ENCODE assay signal across 8 cellular contexts in the genomic region with DNA sequence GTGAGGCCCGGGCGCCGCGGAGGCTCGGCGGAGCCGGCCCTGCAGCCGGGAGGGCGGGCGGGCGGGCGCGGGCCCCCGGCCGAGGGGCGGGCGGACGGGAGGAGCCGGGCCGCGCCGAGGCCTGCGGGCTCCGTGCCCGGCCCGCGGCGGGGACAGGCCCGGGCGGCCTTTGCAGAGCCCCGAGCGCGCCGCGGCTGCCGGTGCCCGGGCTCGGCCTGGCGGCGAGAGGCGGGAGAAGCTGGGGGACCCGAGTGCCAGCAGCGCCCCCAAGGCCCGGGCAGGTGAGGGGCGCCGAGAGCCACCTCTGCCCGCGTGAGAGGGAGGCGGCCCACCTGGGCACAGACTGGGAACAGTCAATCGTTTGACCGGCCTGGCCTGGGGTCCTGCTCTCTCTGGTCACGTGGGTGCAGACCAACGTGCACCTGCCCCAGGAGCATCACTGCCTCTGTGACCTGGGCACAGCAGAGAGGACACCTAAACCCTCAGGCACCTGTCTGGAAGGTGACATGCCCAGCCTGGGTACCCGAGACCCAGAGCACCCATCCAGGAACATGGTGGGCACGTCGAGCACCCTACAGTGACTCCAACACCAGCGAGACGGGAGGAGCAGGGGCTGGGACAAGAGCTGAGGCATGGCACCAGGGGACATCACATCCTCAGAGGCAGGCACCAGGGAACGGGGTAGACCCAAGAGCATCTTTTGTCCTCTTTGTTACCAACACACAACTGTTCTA. TPM values are rescaled to one million over a fixed set of nuclear protein-coding genes. Genes with fewer than 3 reads are reported as not detected.
A peak's percentile ranks its signal among the peaks of the same experiment; 100 is the strongest.
DNase-seq lines count a peak whose midpoint lies in the region; ATAC-seq, FAIRE-seq and TF ChIP-seq lines count a peak whose summit lies in the region.

No MANE protein-coding gene starts in this region.

- H3K27me3 Mint-ChIP-seq in IgD-negative memory B cell (peaks cover 6% of the 10 kb centered on the region), osteocyte (ENCODE audit: unreplicated experiment) (no peaks in the 10 kb centered on the region)
- peaks cover 65% of the 10 kb centered on the region for H3K27me3 Mint-ChIP-seq in activated T-helper 2 cell treated with anti-CD3 and anti-CD28 coated beads, Interferon-gamma antibody, Interleukin-2, Interleukin-4, amounts not matched to agents 10 μg/mL and 5 μg/mL and 100 μg/mL, durations not matched to agents 14 hours and 24 hours and 36 hours (ENCODE audit: low read depth)

- peak overlapping the region in 1 of 3 donors; percentile 84 for H3K27ac Mint-ChIP-seq in IgD-negative memory B cell
- no peak overlapping the region for H3K27ac Mint-ChIP-seq in activated T-helper 2 cell treated with anti-CD3 and anti-CD28 coated beads, Interferon-gamma antibody, Interleukin-2, Interleukin-4, amounts not matched to agents 10 μg/mL and 5 μg/mL and 100 μg/mL, durations not matched to agents 14 hours and 24 hours and 36 hours
- peak overlapping the region; percentile 68 for H3K27ac Mint-ChIP-seq in osteocyte (ENCODE audit: unreplicated experiment)

- ATAC-seq in GM18868 (IDR thresholded peaks at IDR 0.05; ENCODE audit: unreplicated experiment): no peak
- ATAC-seq in HG03139 (IDR thresholded peaks at IDR 0.05; ENCODE audit: unreplicated experiment): no peak

- H3K9me3 Mint-ChIP-seq in IgD-negative memory B cell (peaks cover 6 to 10% (median 7%) of the 10 kb centered on the region in 3 donors), osteocyte (ENCODE audit: unreplicated experiment) (peaks cover 7% of the 10 kb centered on the region)
- H3K9me3 Mint-ChIP-seq in activated T-helper 2 cell treated with anti-CD3 and anti-CD28 coated beads, Interferon-gamma antibody, Interleukin-2, Interleukin-4, amounts not matched to agents 10 μg/mL and 5 μg/mL and 100 μg/mL, durations not matched to agents 14 hours and 24 hours and 36 hours: peaks cover 15% of the 10 kb centered on the region

- CTCF ChIA-PET in BJ (lab: Yijun Ruan, JAX): interaction anchor here (0.7 to 2.3 kb wide), 6 partner anchors 9 to 164 kb away, joined by 3 to 10 read pairs (median 4); no protein-coding TSS in a partner anchor

- in situ Hi-C loops in ACHN (cut with HindIII; ENCODE audit: low pct_ligation_motif_present, low pct_unique_long_range_greater_than_20kb, low sequenced_read_pairs): no loop called here

- TF ChIP-seq CTCF in BJ (IDR thresholded peaks at IDR 0.05; ENCODE audit: insufficient read depth, low read depth, low read length) (no peak), osteocyte (IDR thresholded peaks at IDR 0.05) (no peak)

- H3K4me1 Mint-ChIP-seq in IgD-negative memory B cell (peaks cover 3 to 8% (median 8%) of the 10 kb centered on the region in 3 donors), osteocyte (ENCODE audit: unreplicated experiment) (peaks cover 37% of the 10 kb centered on the region)
- peaks cover 4% of the 10 kb centered on the region for H3K4me1 Mint-ChIP-seq in activated T-helper 2 cell treated with anti-CD3 and anti-CD28 coated beads, Interferon-gamma antibody, Interleukin-2, Interleukin-4, amounts not matched to agents 10 μg/mL and 5 μg/mL and 100 μg/mL, durations not matched to agents 14 hours and 24 hours and 36 hours (ENCODE audit: low read depth)

- no peak for FAIRE-seq in frontal cortex (lab: Jason Lieb, UNC)

- H3K36me3 Mint-ChIP-seq in IgD-negative memory B cell (no peaks in the 10 kb centered on the region), osteocyte (ENCODE audit: unreplicated experiment) (peaks cover 8% of the 10 kb centered on the region)
- peaks cover 3% of the 10 kb centered on the region for H3K36me3 Mint-ChIP-seq in activated T-helper 2 cell treated with anti-CD3 and anti-CD28 coated beads, Interferon-gamma antibody, Interleukin-2, Interleukin-4, amounts not matched to agents 10 μg/mL and 5 μg/mL and 100 μg/mL, durations not matched to agents 14 hours and 24 hours and 36 hours (ENCODE audit: low read depth)

- H3K4me3 ChIP-seq in BJ (ENCODE audit: low read depth, low read length): peak overlapping the region; percentile 58

- POLR2A ChIA-PET in BJ (lab: Charles Lee): interaction anchor here (0.6 kb wide), 1 partner anchor 446 kb away, joined by 3 read pairs; no protein-coding TSS in a partner anchor

- intact Hi-C loops in activated T-helper 2 cell treated with anti-CD3 and anti-CD28 coated beads, Interferon-gamma antibody, Interleukin-2, Interleukin-4, amounts not matched to agents 10 μg/mL and 5 μg/mL and 100 μg/mL, durations not matched to agents 14 hours and 24 hours and 36 hours (cut with micrococcal nuclease): loop anchor here (5.0 kb wide), 1 partner anchor 70 kb away; no protein-coding TSS in a partner anchor

- no peaks in the 10 kb centered on the region for H3K36me3 ChIP-seq in BJ (ENCODE audit: control insufficient read depth, insufficient read depth, low read length)

- H3K27me3 ChIP-seq in BJ (ENCODE audit: control insufficient read depth, insufficient read depth, low read length): no peaks in the 10 kb centered on the region

- H3K4me3 Mint-ChIP-seq in IgD-negative memory B cell (peak overlapping the region; percentile 72 to 92 (median 84)), osteocyte (ENCODE audit: unreplicated experiment) (peak overlapping the region; percentile 67)
- peak overlapping the region; percentile 61 for H3K4me3 Mint-ChIP-seq in activated T-helper 2 cell treated with anti-CD3 and anti-CD28 coated beads, Interferon-gamma antibody, Interleukin-2, Interleukin-4, amounts not matched to agents 10 μg/mL and 5 μg/mL and 100 μg/mL, durations not matched to agents 14 hours and 24 hours and 36 hours (ENCODE audit: low read depth)

- DNase-seq in BJ (ENCODE audit: low read depth): no peak
- no peak for DNase-seq in activated T-helper 2 cell treated with anti-CD3 and anti-CD28 coated beads, Interferon-gamma antibody, Interleukin-2, Interleukin-4, amounts not matched to agents 10 μg/mL and 5 μg/mL and 100 μg/mL, durations not matched to agents 14 hours and 24 hours and 36 hours (ENCODE audit: low spot score)
- DNase-seq in frontal cortex (ENCODE audit: low spot score in 2 of 2): peak; percentile 72 to 78
- DNase-seq in osteocyte (ENCODE audit: extremely low spot score, unreplicated experiment): no peak
- no peak for DNase-seq in ACHN

RNA-seq across cellular contexts. Expression of a gene that starts 0.6 kb away (rescaled TPM):
- 2.1 and 2.7 TPM in 2 replicates for polyA plus RNA-seq in BJ (2011; rRNA removed)
- 5.1 and 6.4 TPM in 2 replicates for polyA minus RNA-seq in BJ (2011; rRNA and poly(A)+ RNA removed)
- polyA plus RNA-seq in IgD-negative memory B cell: 0.93 TPM
- total RNA-seq in activated T-helper 2 cell treated with anti-CD3 and anti-CD28 coated beads, Interferon-gamma antibody, Interleukin-2, Interleukin-4, amounts not matched to agents 10 μg/mL and 5 μg/mL and 100 μg/mL, durations not matched to agents 14 hours and 24 hours and 36 hours: 0.23 and 0.50 TPM in 2 replicates
- 28.5 TPM for total RNA-seq in frontal cortex
- 18.7 and 20.2 TPM in 2 replicates for total RNA-seq in osteocyte

Comparison
In these comparisons a context has a peak if more than half of its experiments do, and no peak if none do; other contexts are left out.
1. DNase-seq: peak in frontal cortex (2 of 2); none in BJ (single experiment), activated T-helper 2 cell treated with anti-CD3 and anti-CD28 coated beads, Interferon-gamma antibody, Interleukin-2, Interleukin-4, amounts not matched to agents 10 μg/mL and 5 μg/mL and 100 μg/mL, durations not matched to agents 14 hours and 24 hours and 36 hours (single experiment), osteocyte (single experiment) and ACHN (single experiment).
2. RNA of a gene that starts 0.6 kb away (total RNA-seq): 28.5 TPM in frontal cortex (single experiment) and 18.7 to 20.2 TPM in osteocyte; 0.23 to 0.50 TPM in activated T-helper 2 cell treated with anti-CD3 and anti-CD28 coated beads, Interferon-gamma antibody, Interleukin-2, Interleukin-4, amounts not matched to agents 10 μg/mL and 5 μg/mL and 100 μg/mL, durations not matched to agents 14 hours and 24 hours and 36 hours; every median in the first group is over 10 times any median in the second.
3. Peak in every context shown above with its lines, with median percentiles within 50 percentile points of each other: H3K4me3 Mint-ChIP-seq.